11 cellular contexts compared by ENCODE assay signal in the genomic region with DNA sequence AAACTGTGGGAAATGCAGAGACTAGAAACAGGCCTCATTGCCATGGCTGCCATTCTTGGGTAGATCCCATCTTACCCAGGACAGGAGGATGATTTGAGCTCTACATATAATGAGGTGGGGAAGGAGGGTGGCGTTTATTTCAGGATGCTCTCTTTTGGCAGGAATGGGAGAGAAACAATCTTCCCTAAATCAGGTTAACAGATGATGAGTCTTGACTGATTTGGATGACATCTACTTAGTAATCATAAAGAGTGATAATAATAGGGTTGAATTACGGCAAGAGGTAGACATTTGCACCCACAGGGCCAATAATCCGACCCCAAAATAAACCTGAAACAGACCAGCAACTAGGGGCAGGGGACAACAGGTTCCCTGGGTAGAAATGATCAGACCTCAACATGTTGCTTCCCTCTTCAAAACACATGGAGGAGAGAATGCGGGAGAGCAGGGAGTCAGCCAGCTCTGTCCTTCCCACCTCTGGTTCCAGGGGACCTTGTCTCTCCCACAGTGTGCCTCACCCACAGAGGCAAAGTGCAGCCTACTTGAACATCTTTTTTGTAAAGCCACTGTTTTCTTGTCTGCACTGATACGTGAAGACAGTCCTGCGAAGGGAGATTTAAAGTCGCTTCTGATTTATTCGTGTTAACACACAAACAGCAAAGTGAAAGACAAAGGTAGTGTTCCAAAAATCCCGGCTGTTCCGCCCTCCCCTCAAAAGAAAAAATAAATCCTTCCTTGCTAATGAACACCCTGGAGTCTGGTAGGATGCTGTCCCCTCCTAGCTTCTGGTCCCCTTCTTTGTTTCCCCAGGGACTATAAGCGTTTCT. TPM values are rescaled to one million over a fixed set of nuclear protein-coding genes. Genes with fewer than 3 reads are reported as not detected.
A peak's percentile ranks its signal among the peaks of the same experiment; 100 is the strongest.
DNase-seq lines count a peak whose midpoint lies in the region; ATAC-seq and TF ChIP-seq lines count a peak whose summit lies in the region.
"Had no signal": no experiment of that assay in that cellular context is flagged by ENCODE, and none has a peak within 500 bp of the region (broad histone marks: within the 10 kb centered on the region; RNA-seq: fewer than 3 reads in every experiment).

No MANE protein-coding gene starts in this region.

- peaks cover 0 to 4% of the 10 kb centered on the region in 2 donors for H3K27me3 ChIP-seq in body of pancreas
- H3K27me3 ChIP-seq in tibial nerve = peaks cover 6 to 51% of the 10 kb centered on the region in 2 donors

- CTCF ChIA-PET in activated CD8-positive, alpha-beta memory T cell treated with anti-CD3 and anti-CD28 coated beads, Interleukin-2, amount 10 ng/mL, durations not matched to agents 7 days and 5 days (lab: Charles Lee) = no interaction called here

- peak overlapping the region; percentile 40 for H3K4me3 Mint-ChIP-seq in activated CD8-positive, alpha-beta memory T cell treated with anti-CD3 and anti-CD28 coated beads, Interleukin-2, amount 10 ng/mL, durations not matched to agents 7 days and 5 days
- peak overlapping the region; percentile 70 for H3K4me3 Mint-ChIP-seq in memory B cell

- no peak for DNase-seq in activated CD8-positive, alpha-beta memory T cell treated with anti-CD3 and anti-CD28 coated beads, Interleukin-2, amount 10 ng/mL, durations not matched to agents 7 days and 5 days
- no peak for DNase-seq in activated CD8-positive, alpha-beta memory T cell treated with anti-CD3 and anti-CD28 coated beads, Interleukin-2, amount 50 U/mL, for 48 hours
- DNase-seq in body of pancreas = no peak
- no peak for DNase-seq in memory B cell (ENCODE audit: low spot score in 2 of 2)
- DNase-seq in tibial nerve (ENCODE audit: low spot score in 2 of 2) = no peak
- DNase-seq in NCI-H146 treated with DMSO at 0.1 percent for 48 hours (lab: John Stamatoyannopoulos, UW; ENCODE audit: unreplicated experiment) = no peak
- DNase-seq in LoVo (ENCODE audit: low spot score) = no peak
- DNase-seq in HuH-7 (ENCODE audit: low spot score) = no peak
- DNase-seq: anterior cingulate cortex, NCI-H2081 treated with DMSO at 0.1 percent for 48 hours had no signal

- H3K4me1 ChIP-seq in body of pancreas (peaks cover 29% of the 10 kb centered on the region), tibial nerve (peaks cover 0 to 43% (median 19%) of the 10 kb centered on the region in 4 donors)

- H3K27ac ChIP-seq in body of pancreas (peak overlapping the region; percentile 4 to 60 (median 52)), tibial nerve (no peak overlapping the region)

- no peaks in the 10 kb centered on the region for H3K36me3 ChIP-seq in body of pancreas (replicated peaks in 1 of 2; ENCODE audit: insufficient read depth in 1 of 2, low read depth in 2 of 2)
- no peaks in the 10 kb centered on the region for H3K36me3 ChIP-seq in tibial nerve

- intact Hi-C loops in body of pancreas (cut with DNase I) = no loop called here

- WGBS in body of pancreas, 2 donors = 53 to 70% methylated on average over 11 of the region's 11 CpGs
- 28 to 36% methylated on average over 11 of the region's 11 CpGs for WGBS in tibial nerve, 2 donors

- no peak for TF ChIP-seq POLR2A in body of pancreas (IDR thresholded peaks at IDR 0.05)
- no peak for TF ChIP-seq POLR2A in tibial nerve (IDR thresholded peaks at IDR 0.05)

- ATAC-seq in activated CD8-positive, alpha-beta memory T cell treated with anti-CD3 and anti-CD28 coated beads, Interleukin-2, amount 10 ng/mL, durations not matched to agents 7 days and 5 days = no peak
- ATAC-seq in body of pancreas (no peak), memory B cell (ENCODE audit: low read depth) (no peak)

- peaks cover 18% of the 10 kb centered on the region for H3K4me1 Mint-ChIP-seq in activated CD8-positive, alpha-beta memory T cell treated with anti-CD3 and anti-CD28 coated beads, Interleukin-2, amount 10 ng/mL, durations not matched to agents 7 days and 5 days
- peaks cover 16% of the 10 kb centered on the region for H3K4me1 Mint-ChIP-seq in memory B cell

- H3K9me3 ChIP-seq in body of pancreas = no peaks in the 10 kb centered on the region
- H3K9me3 ChIP-seq in tibial nerve = peaks cover 0 to 8% (median 0%) of the 10 kb centered on the region in 4 donors

- H3K27me3 Mint-ChIP-seq in activated CD8-positive, alpha-beta memory T cell treated with anti-CD3 and anti-CD28 coated beads, Interleukin-2, amount 10 ng/mL, durations not matched to agents 7 days and 5 days = peaks cover 45% of the 10 kb centered on the region
- peaks cover 21% of the 10 kb centered on the region for H3K27me3 Mint-ChIP-seq in memory B cell

- H3K9me3 Mint-ChIP-seq in activated CD8-positive, alpha-beta memory T cell treated with anti-CD3 and anti-CD28 coated beads, Interleukin-2, amount 10 ng/mL, durations not matched to agents 7 days and 5 days (ENCODE audit: low read depth) = no peaks in the 10 kb centered on the region
- no peaks in the 10 kb centered on the region for H3K9me3 Mint-ChIP-seq in memory B cell

- H3K27ac Mint-ChIP-seq in activated CD8-positive, alpha-beta memory T cell treated with anti-CD3 and anti-CD28 coated beads, Interleukin-2, amount 10 ng/mL, durations not matched to agents 7 days and 5 days = no peak overlapping the region
- H3K27ac Mint-ChIP-seq in memory B cell = no peak overlapping the region

- no peak overlapping the region for H3K4me3 ChIP-seq in body of pancreas
- H3K4me3 ChIP-seq in tibial nerve = peak overlapping the region; percentile 27 to 51 (median 43)

- TF ChIP-seq CTCF in body of pancreas (IDR thresholded peaks at IDR 0.05) = no peak
- TF ChIP-seq CTCF in tibial nerve (IDR thresholded peaks at IDR 0.05) = no peak

- peaks cover 3% of the 10 kb centered on the region for H3K36me3 Mint-ChIP-seq in activated CD8-positive, alpha-beta memory T cell treated with anti-CD3 and anti-CD28 coated beads, Interleukin-2, amount 10 ng/mL, durations not matched to agents 7 days and 5 days
- peaks cover 3% of the 10 kb centered on the region for H3K36me3 Mint-ChIP-seq in memory B cell

- TF ChIP-seq EP300 in tibial nerve (IDR thresholded peaks at IDR 0.05) = no peak

RNA-seq across cellular contexts. Expression of gene FOXQ1, which starts 3.9 kb away (rescaled TPM):
- total RNA-seq in activated CD8-positive, alpha-beta memory T cell treated with anti-CD3 and anti-CD28 coated beads, Interleukin-2, amount 10 ng/mL, durations not matched to agents 7 days and 5 days = not detected
- total RNA-seq in body of pancreas (10 to 100 TPM in 1 of 2 donors, 1 to 10 TPM in 1; 4.9 to 17.4 TPM), tibial nerve (under 1 TPM in 2 of 4 donors, not detected in 2; 0.21 to 0.59 TPM)
- total RNA-seq: T-helper 1 cell treated with Interleukin-12 subunit alpha and Interleukin-12 subunit beta and Interleukin-4 antibody, amounts not matched to agents 30 ng/mL and 1 ng/mL, for 36 hours had no signal

Comparison
In these comparisons a context has a peak if more than half of its experiments do, and no peak if none do; other contexts are left out.
1. H3K27ac ChIP-seq: peak in body of pancreas (4 of 4); none in tibial nerve (0 of 4).
2. H3K4me3 ChIP-seq: peak in tibial nerve (4 of 4); none in body of pancreas (0 of 2).